In the genomic region with DNA sequence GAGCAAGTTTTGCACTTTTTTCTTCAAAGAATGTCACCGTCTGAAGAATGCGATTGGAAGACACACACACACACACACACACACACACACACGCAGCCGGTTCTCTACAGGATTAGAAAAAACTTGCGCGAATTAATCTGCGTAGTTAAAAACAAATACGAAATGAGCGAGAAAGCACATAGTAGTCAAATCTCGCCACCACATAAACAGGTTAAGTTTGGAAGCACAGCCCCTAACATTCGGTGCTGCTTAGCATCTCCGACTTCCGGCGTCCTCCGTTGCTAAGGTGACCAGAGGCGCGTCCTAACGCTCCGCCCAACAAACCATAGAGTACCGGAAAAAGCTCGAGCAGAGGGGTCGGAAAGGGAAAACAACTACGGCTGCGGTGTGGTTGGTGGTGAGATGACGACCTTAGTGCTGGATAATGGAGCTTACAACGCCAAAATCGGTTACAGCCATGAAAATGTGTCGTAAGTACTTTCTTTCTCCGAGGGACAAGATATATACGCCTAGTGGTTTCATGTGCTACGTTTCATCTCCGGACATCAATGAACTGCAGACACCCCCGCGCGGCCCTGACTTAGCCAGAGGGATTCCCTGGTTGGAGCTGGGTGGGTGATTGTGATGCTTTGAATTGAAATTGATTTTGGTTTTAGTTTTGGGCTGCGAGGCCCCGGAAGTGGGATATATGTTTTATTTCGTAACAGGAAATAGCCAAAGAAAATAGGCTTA, we compare ENCODE assay signal across 8 cellular contexts. TPM values are rescaled to one million over a fixed set of nuclear protein-coding genes. Genes with fewer than 3 reads are reported as not detected.
DNase-seq lines count a peak whose midpoint lies in the region; ATAC-seq and TF ChIP-seq lines count a peak whose summit lies in the region.

ACTR6 (plus strand) TSS at position 366 of the 732 bp plus-strand sequence; CDS start at position 403, 37 bp downstream.

- H3K23ac ChIP-seq in IMR-90 (ENCODE audit: low read depth, low read length): peak within 1 kb of the TSS; percentile 84

- peak within 1 kb of the TSS; percentile 78 for H3K56ac ChIP-seq in IMR-90 (ENCODE audit: extremely low read depth, insufficient read depth, low read length)

- H3K36me3 ChIP-seq in IMR-90 (ENCODE audit: control insufficient read depth, insufficient read depth, low read length): peaks cover 1% of the 10 kb centered on the region; the same call in 1 of the 2 replicates
- no peaks in the 10 kb centered on the region for H3K36me3 ChIP-seq in mucosa of stomach (ENCODE audit: control insufficient read depth, insufficient read depth, low read length)

- H3K14ac ChIP-seq in IMR-90 (replicated peaks; ENCODE audit: low read depth, low read length): peak within 1 kb of the TSS; percentile 88

- H3K18ac ChIP-seq in IMR-90 (ENCODE audit: low read depth, low read length): peak within 1 kb of the TSS; percentile 66

- peak within 1 kb of the TSS; percentile 22; the same call in 1 of the 2 replicates for H4K91ac ChIP-seq in IMR-90 (ENCODE audit: insufficient read depth, low read depth, low read length)

- dilution Hi-C loops in IMR-90 (cut with HindIII; ENCODE audit: low sequenced_read_pairs, unreplicated experiment): no loop called here

- H3K9me1 ChIP-seq in IMR-90 (ENCODE audit: insufficient read depth, low read length): no peaks in the 10 kb centered on the region; the same call in 1 of the 2 replicates

- peak within 1 kb of the TSS; percentile 70 for H2AK9ac ChIP-seq in IMR-90 (replicated peaks; ENCODE audit: low read depth, low read length, poor library complexity)

- peak within 1 kb of the TSS; percentile 84 for H3K4me2 ChIP-seq in IMR-90 (ENCODE audit: low read depth, low read length)

- 0% methylated on average over 5 of the region's 38 CpGs; no CpG with 5 or more reads in 1 of the 2 experiments for WGBS in IMR-90 (ENCODE audit: extremely low coverage in 2 of 2, insufficient read length in 1 of 2), 2 experiments

- peaks cover 0 to 19% of the 10 kb centered on the region in 2 experiments; a peak in 2 of 4 replicates for H3K79me1 ChIP-seq in IMR-90 (ENCODE audit: low read depth in 1 of 2, low read length in 2 of 2)

- peak within 1 kb of the TSS; percentile 97 for H2AFZ ChIP-seq in IMR-90 (replicated peaks; ENCODE audit: low read length, poor library complexity)

- no peak within 1 kb of the TSS for H2AK5ac ChIP-seq in IMR-90 (ENCODE audit: low read depth, low read length)

- intact Hi-C loops in IMR-90 (cut with micrococcal nuclease): loop anchor here (1.0 to 10.0 kb wide), 4 partner anchors 46 to 386 kb away; partner anchors contain the start of gene BLTP3B

- no peak within 1 kb of the TSS for H2BK20ac ChIP-seq in IMR-90 (ENCODE audit: low read depth, low read length)

- H2BK120ac ChIP-seq in IMR-90 (ENCODE audit: low read depth, low read length): no peak within 1 kb of the TSS

- peak within 1 kb of the TSS; percentile 79 for H3K27ac ChIP-seq in IMR-90 (ENCODE audit: insufficient read depth, low read length)

- POLR2A ChIA-PET in IMR-90 (lab: Charles Lee; ENCODE audit: unreplicated experiment): no interaction called here

- peak within 1 kb of the TSS; percentile 77 for H4K5ac ChIP-seq in IMR-90 (ENCODE audit: low read depth, low read length)

- TF ChIP-seq CTCF in IMR-90 (conservative IDR thresholded peaks at IDR 0.05; ENCODE audit: low read depth, low read length) (no peak; the same call in 1 of the 2 replicates), epithelial cell of proximal tubule (conservative IDR thresholded peaks at IDR 0.05; ENCODE audit: low read depth, low read length) (no peak)

- no peaks in the 10 kb centered on the region for H4K20me1 ChIP-seq in IMR-90 (ENCODE audit: insufficient read depth, low read length)

- DNase-seq in DMS114 treated with DMSO at 0.1 percent for 48 hours (lab: John Stamatoyannopoulos, UW; ENCODE audit: unreplicated experiment) (peak; percentile 97), IMR-90 (peak; percentile 95), OCI-M1 (lab: John Stamatoyannopoulos, UW) (peak; percentile 97), activated T-cell treated with anti-CD3 and anti-CD28 coated beads for 24 hours (ENCODE audit: low read depth) (peak; percentile 96), epithelial cell of proximal tubule (ENCODE audit: low read depth) (peak; percentile 83)
- peak; percentile 96 to 99 for DNase-seq in stimulated activated CD8-positive, alpha-beta memory T cell treated with anti-CD3 and anti-CD28 coated beads, Interleukin-7, amount 100 ng/mL, for 1 hour (ENCODE audit: low read depth in 2 of 2)

- no peaks in the 10 kb centered on the region for H3K9me3 ChIP-seq in IMR-90 (ENCODE audit: control insufficient read depth, insufficient read depth, low read length)
- no peaks in the 10 kb centered on the region for H3K9me3 ChIP-seq in mucosa of stomach (ENCODE audit: control insufficient read depth, low read length)

- H3K9ac ChIP-seq in IMR-90 (ENCODE audit: low read depth, low read length) (peak within 1 kb of the TSS; percentile 83), mucosa of stomach (ENCODE audit: low read length) (peak within 1 kb of the TSS; percentile 66)

- H2BK15ac ChIP-seq in IMR-90 (ENCODE audit: low read depth, low read length): no peak within 1 kb of the TSS; the same call in 2 of the 3 replicates

- H3K4me3 ChIP-seq in IMR-90 (ENCODE audit: insufficient read depth, low read depth, low read length): peak within 1 kb of the TSS; percentile 78
- H3K4me3 ChIP-seq in epithelial cell of proximal tubule (ENCODE audit: low read depth, low read length): peak within 1 kb of the TSS; percentile 71
- peak within 1 kb of the TSS; percentile 35 for H3K4me3 ChIP-seq in mucosa of stomach (ENCODE audit: low read length)

- in situ Hi-C loops in IMR-90 (cut with MboI; ENCODE audit: low sequenced_read_pairs): no loop called here

- TF ChIP-seq RAD21 in IMR-90 (IDR thresholded peaks at IDR 0.05; ENCODE audit: low read length): no peak; the same call in 1 of the 2 replicates

- peak within 1 kb of the TSS; percentile 55 to 89 for H4K8ac ChIP-seq in IMR-90 (ENCODE audit: low read depth in 2 of 2, low read length in 2 of 2)

- CTCF ChIA-PET in IMR-90 (lab: Yijun Ruan, JAX): interaction anchor here (0.5 to 1.2 kb wide), 3 partner anchors 37 to 1545 kb away, joined by 3 read pairs; no protein-coding TSS in a partner anchor

- peak; percentile 58; the same call in 1 of the 2 replicates for TF ChIP-seq POLR2A in IMR-90 (IDR thresholded peaks at IDR 0.05; ENCODE audit: low read depth, low read length)

- BruUV-seq in IMR-90 (replicated peaks; lab: Mats Ljungman, UMichigan): TSS peak; percentile 91

- H3K4me1 ChIP-seq in IMR-90 (ENCODE audit: control insufficient read depth, insufficient read depth, low read length): peaks cover 2% of the 10 kb centered on the region; the same call in 1 of the 2 replicates
- peaks cover 5% of the 10 kb centered on the region for H3K4me1 ChIP-seq in mucosa of stomach (ENCODE audit: control insufficient read depth, insufficient read depth, low read length)

- H3K27me3 ChIP-seq in IMR-90 (ENCODE audit: control insufficient read depth, insufficient read depth, low read length) (no peaks in the 10 kb centered on the region), mucosa of stomach (ENCODE audit: control insufficient read depth, insufficient read depth, low read length) (no peaks in the 10 kb centered on the region)

- H3K4ac ChIP-seq in IMR-90 (ENCODE audit: low read depth, low read length): peak within 1 kb of the TSS; percentile 69

- peak within 1 kb of the TSS; percentile 70 for H2BK5ac ChIP-seq in IMR-90 (ENCODE audit: low read depth, low read length, poor library complexity, severe bottlenecking)

- ATAC-seq in GM21528 (IDR thresholded peaks at IDR 0.05; ENCODE audit: low FRiP score, unreplicated experiment) (peak; percentile 90), IMR-90 (ENCODE audit: low read depth) (peak; percentile 97)

TF ChIP-seq in IMR-90, 13 proteins besides CTCF, POLR2A, EP300 and RAD21:
- TF ChIP-seq MXI1 (IDR thresholded peaks at IDR 0.05; ENCODE audit: borderline replicate concordance, low read depth, low read length) (peak; percentile 92), RCOR1 (IDR thresholded peaks at IDR 0.05; ENCODE audit: insufficient replicate concordance, low read length) (no peak)

RNA-seq across cellular contexts. Expression of gene ACTR6, which starts in this region (rescaled TPM):
- 10.2 and 20.6 TPM in 2 replicates for total RNA-seq in IMR-90 (2012; rRNA removed)
- 9.7 and 14.5 TPM in 2 replicates for polyA plus RNA-seq in IMR-90 (2012; rRNA removed)
- polyA plus RNA-seq in IMR-90 (2012; cell fraction: cytosol; rRNA removed): 0.64 and 0.84 TPM in 2 replicates
- 0.22 and 5.4 TPM in 2 replicates for polyA plus RNA-seq in IMR-90 (2012; cell fraction: nucleus; rRNA removed; ENCODE audit: low replicate concordance)
- total RNA-seq in epithelial cell of proximal tubule: 23.3 and 37.8 TPM in 2 replicates

Comparison
In these comparisons a context has a peak if more than half of its experiments do, and no peak if none do; other contexts are left out.
1. Peak in every context shown above with its lines: DNase-seq, ATAC-seq, H3K4me3 ChIP-seq and H3K27ac ChIP-seq.